In the genomic region with DNA sequence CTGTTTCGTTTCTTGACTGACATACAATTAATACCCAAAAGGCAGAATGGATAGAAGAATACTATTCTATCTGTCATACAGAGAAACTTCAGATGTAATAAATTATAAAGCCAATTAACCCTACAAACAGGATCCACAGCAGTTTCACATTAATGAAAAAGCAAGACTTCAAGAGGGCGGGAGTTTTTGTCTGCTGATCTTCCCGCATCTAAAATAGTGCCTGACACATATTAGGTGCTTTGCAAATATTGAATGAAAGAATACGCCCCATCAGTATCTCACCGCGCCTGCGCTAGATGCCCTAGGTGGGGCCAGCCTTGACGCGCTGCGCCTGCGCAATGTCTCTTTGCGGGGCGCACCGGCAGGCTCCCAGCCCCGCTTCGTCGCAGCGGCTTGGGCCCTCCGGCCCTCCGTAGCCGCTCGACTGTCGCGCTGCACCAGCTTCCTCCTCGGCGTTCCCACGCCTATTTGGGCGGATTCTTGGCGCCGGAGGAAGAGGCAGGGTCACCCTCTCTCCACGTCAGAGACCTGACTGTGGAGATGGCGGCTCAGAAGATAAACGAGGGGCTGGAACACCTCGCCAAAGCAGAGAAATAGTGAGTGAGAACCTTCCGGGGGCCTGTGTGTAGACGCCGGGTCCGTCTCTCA, we compare ENCODE assay signal across 1 cellular context.
TF ChIP-seq lines count a peak whose summit lies in the region.

Gene NAPG (plus strand): TSS at position 465 of the 648 bp plus-strand sequence. CDS start 76 bp downstream, at position 541.

TF ChIP-seq in GM12878, 131 proteins besides CTCF, POLR2A, EP300 and RAD21 (continued from another document and continues in another):
- TF ChIP-seq ZNF592 (IDR thresholded peaks at IDR 0.05) (no peak), ZNF274 (IDR thresholded peaks at IDR 0.05; ENCODE audit: insufficient read depth, insufficient read length) (no peak), MEF2A (IDR thresholded peaks at IDR 0.05; ENCODE audit: insufficient read depth, low read depth, low read length) (0 out of 2 replicates have a peak, but pooled peaks have one; percentile 14), SREBF1 (IDR thresholded peaks at IDR 0.05; ENCODE audit: low read length) (no peak), IKZF2 (IDR thresholded peaks at IDR 0.05) (no peak), E2F8 (IDR thresholded peaks at IDR 0.05; ENCODE audit: low read depth, partially characterized antibody) (no peak), NFIC (IDR thresholded peaks at IDR 0.05; ENCODE audit: low read depth, low read length) (no peak), CBX5 (IDR thresholded peaks at IDR 0.05; ENCODE audit: low read depth) (no peak), ASH2L (IDR thresholded peaks at IDR 0.05; ENCODE audit: borderline replicate concordance, low read depth) (no peak), BRCA1 (IDR thresholded peaks at IDR 0.05; ENCODE audit: low read depth, low read length) (no peak), PRDM15 (CRISPR knock-in tag; IDR thresholded peaks at IDR 0.05) (no peak), EED (IDR thresholded peaks at IDR 0.05; ENCODE audit: low read depth) (no peak), KAT2A (conservative IDR thresholded peaks at IDR 0.05; ENCODE audit: control insufficient read depth, low read depth, low read length) (no peak), SMC3 (IDR thresholded peaks at IDR 0.05; ENCODE audit: borderline replicate concordance, low read length) (no peak), ZNF687 (IDR thresholded peaks at IDR 0.05) (peak; percentile 37; the same call in 1 of the 2 replicates), RFX5 (IDR thresholded peaks at IDR 0.05; ENCODE audit: low read depth, low read length) (no peak), USF1 (IDR thresholded peaks at IDR 0.05; ENCODE audit: borderline replicate concordance, extremely low read length, insufficient read depth, low read depth, low read length) (no peak), CHD4 (IDR thresholded peaks at IDR 0.05) (no peak), ZNF217 (IDR thresholded peaks at IDR 0.05) (no peak), RBBP5 (conservative IDR thresholded peaks at IDR 0.05) (no peak)
- TF ChIP-seq, protein P1, sequence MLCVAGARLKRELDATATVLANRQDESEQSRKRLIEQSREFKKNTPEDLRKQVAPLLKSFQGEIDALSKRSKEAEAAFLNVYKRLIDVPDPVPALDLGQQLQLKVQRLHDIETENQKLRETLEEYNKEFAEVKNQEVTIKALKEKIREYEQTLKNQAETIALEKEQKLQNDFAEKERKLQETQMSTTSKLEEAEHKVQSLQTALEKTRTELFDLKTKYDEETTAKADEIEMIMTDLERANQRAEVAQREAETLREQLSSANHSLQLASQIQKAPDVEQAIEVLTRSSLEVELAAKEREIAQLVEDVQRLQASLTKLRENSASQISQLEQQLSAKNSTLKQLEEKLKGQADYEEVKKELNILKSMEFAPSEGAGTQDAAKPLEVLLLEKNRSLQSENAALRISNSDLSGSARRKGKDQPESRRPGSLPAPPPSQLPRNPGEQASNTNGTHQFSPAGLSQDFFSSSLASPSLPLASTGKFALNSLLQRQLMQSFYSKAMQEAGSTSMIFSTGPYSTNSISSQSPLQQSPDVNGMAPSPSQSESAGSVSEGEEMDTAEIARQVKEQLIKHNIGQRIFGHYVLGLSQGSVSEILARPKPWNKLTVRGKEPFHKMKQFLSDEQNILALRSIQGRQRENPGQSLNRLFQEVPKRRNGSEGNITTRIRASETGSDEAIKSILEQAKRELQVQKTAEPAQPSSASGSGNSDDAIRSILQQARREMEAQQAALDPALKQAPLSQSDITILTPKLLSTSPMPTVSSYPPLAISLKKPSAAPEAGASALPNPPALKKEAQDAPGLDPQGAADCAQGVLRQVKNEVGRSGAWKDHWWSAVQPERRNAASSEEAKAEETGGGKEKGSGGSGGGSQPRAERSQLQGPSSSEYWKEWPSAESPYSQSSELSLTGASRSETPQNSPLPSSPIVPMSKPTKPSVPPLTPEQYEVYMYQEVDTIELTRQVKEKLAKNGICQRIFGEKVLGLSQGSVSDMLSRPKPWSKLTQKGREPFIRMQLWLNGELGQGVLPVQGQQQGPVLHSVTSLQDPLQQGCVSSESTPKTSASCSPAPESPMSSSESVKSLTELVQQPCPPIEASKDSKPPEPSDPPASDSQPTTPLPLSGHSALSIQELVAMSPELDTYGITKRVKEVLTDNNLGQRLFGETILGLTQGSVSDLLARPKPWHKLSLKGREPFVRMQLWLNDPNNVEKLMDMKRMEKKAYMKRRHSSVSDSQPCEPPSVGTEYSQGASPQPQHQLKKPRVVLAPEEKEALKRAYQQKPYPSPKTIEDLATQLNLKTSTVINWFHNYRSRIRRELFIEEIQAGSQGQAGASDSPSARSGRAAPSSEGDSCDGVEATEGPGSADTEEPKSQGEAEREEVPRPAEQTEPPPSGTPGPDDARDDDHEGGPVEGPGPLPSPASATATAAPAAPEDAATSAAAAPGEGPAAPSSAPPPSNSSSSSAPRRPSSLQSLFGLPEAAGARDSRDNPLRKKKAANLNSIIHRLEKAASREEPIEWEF (IDR thresholded peaks at IDR 0.05; ENCODE audit: insufficient replicate concordance, low read depth, low read length) = no peak
- TF ChIP-seq, protein P2, sequence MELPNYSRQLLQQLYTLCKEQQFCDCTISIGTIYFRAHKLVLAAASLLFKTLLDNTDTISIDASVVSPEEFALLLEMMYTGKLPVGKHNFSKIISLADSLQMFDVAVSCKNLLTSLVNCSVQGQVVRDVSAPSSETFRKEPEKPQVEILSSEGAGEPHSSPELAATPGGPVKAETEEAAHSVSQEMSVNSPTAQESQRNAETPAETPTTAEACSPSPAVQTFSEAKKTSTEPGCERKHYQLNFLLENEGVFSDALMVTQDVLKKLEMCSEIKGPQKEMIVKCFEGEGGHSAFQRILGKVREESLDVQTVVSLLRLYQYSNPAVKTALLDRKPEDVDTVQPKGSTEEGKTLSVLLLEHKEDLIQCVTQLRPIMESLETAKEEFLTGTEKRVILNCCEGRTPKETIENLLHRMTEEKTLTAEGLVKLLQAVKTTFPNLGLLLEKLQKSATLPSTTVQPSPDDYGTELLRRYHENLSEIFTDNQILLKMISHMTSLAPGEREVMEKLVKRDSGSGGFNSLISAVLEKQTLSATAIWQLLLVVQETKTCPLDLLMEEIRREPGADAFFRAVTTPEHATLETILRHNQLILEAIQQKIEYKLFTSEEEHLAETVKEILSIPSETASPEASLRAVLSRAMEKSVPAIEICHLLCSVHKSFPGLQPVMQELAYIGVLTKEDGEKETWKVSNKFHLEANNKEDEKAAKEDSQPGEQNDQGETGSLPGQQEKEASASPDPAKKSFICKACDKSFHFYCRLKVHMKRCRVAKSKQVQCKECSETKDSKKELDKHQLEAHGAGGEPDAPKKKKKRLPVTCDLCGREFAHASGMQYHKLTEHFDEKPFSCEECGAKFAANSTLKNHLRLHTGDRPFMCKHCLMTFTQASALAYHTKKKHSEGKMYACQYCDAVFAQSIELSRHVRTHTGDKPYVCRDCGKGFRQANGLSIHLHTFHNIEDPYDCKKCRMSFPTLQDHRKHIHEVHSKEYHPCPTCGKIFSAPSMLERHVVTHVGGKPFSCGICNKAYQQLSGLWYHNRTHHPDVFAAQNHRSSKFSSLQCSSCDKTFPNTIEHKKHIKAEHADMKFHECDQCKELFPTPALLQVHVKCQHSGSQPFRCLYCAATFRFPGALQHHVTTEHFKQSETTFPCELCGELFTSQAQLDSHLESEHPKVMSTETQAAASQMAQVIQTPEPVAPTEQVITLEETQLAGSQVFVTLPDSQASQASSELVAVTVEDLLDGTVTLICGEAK (IDR thresholded peaks at IDR 0.05; ENCODE audit: borderline replicate concordance) = no peak
